ENCODE assay signal across 8 cellular contexts in genomic region chr9:92021785-92022541, GRCh38.
DNase-seq lines count a peak whose midpoint lies in the region; ATAC-seq, FAIRE-seq and TF ChIP-seq lines count a peak whose summit lies in the region.
"Not testable (repeated sequence)": the region's sequence is repeated elsewhere in the genome, so short reads cannot be mapped to it uniquely, and the experiment has no call there.

No MANE protein-coding gene starts in this region.

- H2BK15ac ChIP-seq in IMR-90 (ENCODE audit: low read depth, low read length): not testable (repeated sequence)

- H3K4me3 ChIP-seq in A673 (ENCODE audit: low read depth, low read length, poor library complexity, severe bottlenecking); IMR-90 (ENCODE audit: insufficient read depth, low read depth, low read length); K562; fibroblast of lung (replicated peaks in 1 of 4; ENCODE audit: control extremely low read depth in 1 of 4, insufficient read depth in 1 of 4, low read depth in 3 of 4, low read length in 4 of 4): not testable (repeated sequence)

- not testable (repeated sequence) for H3K79me1 ChIP-seq in IMR-90 (ENCODE audit: low read depth in 1 of 2, low read length in 2 of 2)

- H2AK9ac ChIP-seq in IMR-90 (replicated peaks; ENCODE audit: low read depth, low read length, poor library complexity): not testable (repeated sequence)

- not testable (repeated sequence) for H3K27me3 Mint-ChIP-seq in activated CD4-positive, alpha-beta T cell treated with anti-CD3 and anti-CD28 coated beads for 36 hours

- BruUV-seq in A673 (replicated peaks; lab: Mats Ljungman, UMichigan); IMR-90 (replicated peaks; lab: Mats Ljungman, UMichigan); K562 (replicated peaks; lab: Mats Ljungman, UMichigan): not testable (repeated sequence)

- H2BK20ac ChIP-seq in IMR-90 (ENCODE audit: low read depth, low read length): not testable (repeated sequence)

- not testable (repeated sequence) for H4K91ac ChIP-seq in IMR-90 (ENCODE audit: insufficient read depth, low read depth, low read length)

- H3K27ac Mint-ChIP-seq in activated CD4-positive, alpha-beta T cell treated with anti-CD3 and anti-CD28 coated beads for 36 hours: not testable (repeated sequence)

- H2AFZ ChIP-seq in IMR-90 (replicated peaks; ENCODE audit: low read length, poor library complexity); K562 (ENCODE audit: low read depth, low read length); fibroblast of lung (ENCODE audit: low read length): not testable (repeated sequence)

- H3K9me3 Mint-ChIP-seq in activated CD4-positive, alpha-beta T cell treated with anti-CD3 and anti-CD28 coated beads for 36 hours (ENCODE audit: low read depth): not testable (repeated sequence)

- peak; percentile 82 for FAIRE-seq in RCC 7860 (lab: Jason Lieb, UNC)
- FAIRE-seq in K562 (lab: Jason Lieb, UNC): not testable (repeated sequence)

- not testable (repeated sequence) for H4K8ac ChIP-seq in IMR-90 (ENCODE audit: low read depth in 2 of 2, low read length in 2 of 2)

- not testable (repeated sequence) for H3K79me2 ChIP-seq in K562 (ENCODE audit: control insufficient read depth, insufficient read depth, low read length); fibroblast of lung (ENCODE audit: control insufficient read depth, insufficient read depth, low read length)

- H3K27ac ChIP-seq in A673 (ENCODE audit: low read depth, low read length, poor library complexity, severe bottlenecking); IMR-90 (ENCODE audit: insufficient read depth, low read length); K562 (ENCODE audit: extremely low read depth, low read depth, low read length); fibroblast of lung (ENCODE audit: insufficient read depth, low read length): not testable (repeated sequence)

- DNase-seq in A673 (ENCODE audit: low spot score): peak; percentile 57
- DNase-seq in GM04504 (ENCODE audit: low read depth): peak; percentile 40
- peak; percentile 94 for DNase-seq in IMR-90
- peak; percentile 74 for DNase-seq in RCC 7860 (ENCODE audit: low spot score)
- DNase-seq in activated CD4-positive, alpha-beta T cell treated with anti-CD3 and anti-CD28 coated beads for 36 hours: peak; percentile 10
- peak in 1 of 4 experiments; percentile 52 for DNase-seq in K562 (ENCODE audit: extremely low read depth in 1 of 4, low spot score in 3 of 4)
- DNase-seq in fibroblast of lung (ENCODE audit: low read depth in 2 of 2): peak; percentile 87 to 89
- DNase-seq in kidney tubule cell (ENCODE audit: low spot score): peak; percentile 72

- not testable (repeated sequence) for H2BK120ac ChIP-seq in IMR-90 (ENCODE audit: low read depth, low read length)

- not testable (repeated sequence) for H4K5ac ChIP-seq in IMR-90 (ENCODE audit: low read depth, low read length)

- not testable (repeated sequence) for H3K18ac ChIP-seq in IMR-90 (ENCODE audit: low read depth, low read length)

- not testable (repeated sequence) for TF ChIP-seq CTCF in A673 (conservative IDR thresholded peaks at IDR 0.05; ENCODE audit: low read depth, low read length); IMR-90 (conservative IDR thresholded peaks at IDR 0.05; ENCODE audit: low read depth, low read length); K562 (IDR thresholded peaks at IDR 0.05 in 2 of 3, conservative IDR thresholded peaks at IDR 0.05 in 1 of 3; ENCODE audit: insufficient read depth in 2 of 3, low read depth in 1 of 3, low read length in 3 of 3); fibroblast of lung (conservative IDR thresholded peaks at IDR 0.05 in 1 of 2, IDR thresholded peaks at IDR 0.05 in 1 of 2; ENCODE audit: low read depth in 1 of 2, low read length in 2 of 2)

- H4K20me1 ChIP-seq in IMR-90 (ENCODE audit: insufficient read depth, low read length); K562 (replicated peaks; ENCODE audit: control insufficient read depth, insufficient read depth, low read length); fibroblast of lung (ENCODE audit: control insufficient read depth, extremely low read depth, insufficient read depth, low read length): not testable (repeated sequence)

- not testable (repeated sequence) for H3K4me3 Mint-ChIP-seq in activated CD4-positive, alpha-beta T cell treated with anti-CD3 and anti-CD28 coated beads for 36 hours

- H3K9ac ChIP-seq in IMR-90 (ENCODE audit: low read depth, low read length); K562 (ENCODE audit: insufficient read depth in 1 of 2, low read depth in 2 of 2, low read length in 2 of 2); fibroblast of lung (ENCODE audit: insufficient read depth, low read length): not testable (repeated sequence)

- not testable (repeated sequence) for H3K4me1 ChIP-seq in A673 (ENCODE audit: insufficient read depth, low read length, poor library complexity, severe bottlenecking); IMR-90 (ENCODE audit: control insufficient read depth, insufficient read depth, low read length); K562 (replicated peaks in 1 of 2; ENCODE audit: control insufficient read depth in 2 of 2, insufficient read depth in 2 of 2, low read length in 2 of 2); fibroblast of lung (ENCODE audit: control insufficient read depth, extremely low read depth, insufficient read depth, low read length)

- H3K56ac ChIP-seq in IMR-90 (ENCODE audit: extremely low read depth, insufficient read depth, low read length): not testable (repeated sequence)

- in situ Hi-C loops in IMR-90 (cut with MboI; ENCODE audit: low sequenced_read_pairs); K562 (cut with MboI): not testable (repeated sequence)

- WGBS in IMR-90 (ENCODE audit: extremely low coverage in 2 of 2, insufficient read length in 1 of 2), 2 experiments: no CpG with 5 or more reads among the region's 7 CpGs
- 6% methylated on average over 7 of the region's 7 CpGs for WGBS in K562 (ENCODE audit: insufficient coverage, low coverage, missing lambda C conversion rate)

- intact Hi-C loops in A673 (cut with micrococcal nuclease; ENCODE audit: unreplicated experiment); IMR-90 (cut with micrococcal nuclease); activated CD4-positive, alpha-beta T cell treated with anti-CD3 and anti-CD28 coated beads for 36 hours (cut with DNase I, micrococcal nuclease); K562 (cut with micrococcal nuclease): not testable (repeated sequence)

- not testable (repeated sequence) for H2BK5ac ChIP-seq in IMR-90 (ENCODE audit: low read depth, low read length, poor library complexity, severe bottlenecking)

- not testable (repeated sequence) for H3K4me2 ChIP-seq in IMR-90 (ENCODE audit: low read depth, low read length); K562 (ENCODE audit: insufficient read depth, low read length); fibroblast of lung (ENCODE audit: extremely low read depth, insufficient read depth, low read length)

- not testable (repeated sequence) for H3K9me1 ChIP-seq in IMR-90 (ENCODE audit: insufficient read depth, low read length); K562 (ENCODE audit: control insufficient read depth, insufficient read depth, low read length)

- H3K36me3 Mint-ChIP-seq in activated CD4-positive, alpha-beta T cell treated with anti-CD3 and anti-CD28 coated beads for 36 hours (ENCODE audit: low read depth): not testable (repeated sequence)

- not testable (repeated sequence) for H3K4me1 Mint-ChIP-seq in activated CD4-positive, alpha-beta T cell treated with anti-CD3 and anti-CD28 coated beads for 36 hours

- not testable (repeated sequence) for H3K4ac ChIP-seq in IMR-90 (ENCODE audit: low read depth, low read length)

- not testable (repeated sequence) for H3K27me3 ChIP-seq in A673 (replicated peaks; ENCODE audit: insufficient read depth, low read depth, low read length, poor library complexity); IMR-90 (ENCODE audit: control insufficient read depth, insufficient read depth, low read length); fibroblast of lung (ENCODE audit: control insufficient read depth, insufficient read depth, low read length)
- peaks cover 6 to 32% of the 10 kb centered on the region in 2 experiments; a peak in 3 of 5 replicates for H3K27me3 ChIP-seq in K562 (ENCODE audit: control insufficient read depth in 2 of 2, insufficient read depth in 2 of 2, low read length in 2 of 2)

- TF ChIP-seq POLR2A in IMR-90 (IDR thresholded peaks at IDR 0.05; ENCODE audit: low read depth, low read length); K562 (conservative IDR thresholded peaks at IDR 0.05): not testable (repeated sequence)

- H3K9me3 ChIP-seq in A673 (ENCODE audit: low read depth, low read length, poor library complexity, severe bottlenecking); IMR-90 (ENCODE audit: control insufficient read depth, insufficient read depth, low read length); K562 (replicated peaks; ENCODE audit: control insufficient read depth, insufficient read depth, low read depth, low read length); fibroblast of lung (ENCODE audit: control insufficient read depth, insufficient read depth, low read depth, low read length): not testable (repeated sequence)

- not testable (repeated sequence) for H2AK5ac ChIP-seq in IMR-90 (ENCODE audit: low read depth, low read length)

- ATAC-seq in IMR-90 (ENCODE audit: low read depth): peak; percentile 51
- peak; percentile 26 for ATAC-seq in activated CD4-positive, alpha-beta T cell treated with anti-CD3 and anti-CD28 coated beads for 36 hours
- peak; percentile 72 for ATAC-seq in K562

- POLR2A ChIA-PET in A673 (lab: Charles Lee; ENCODE audit: low non-redundant PET); IMR-90 (lab: Charles Lee; ENCODE audit: unreplicated experiment); activated CD4-positive, alpha-beta T cell treated with anti-CD3 and anti-CD28 coated beads for 36 hours (lab: Charles Lee); K562 (lab: Yijun Ruan, JAX): not testable (repeated sequence)

- H3K23ac ChIP-seq in IMR-90 (ENCODE audit: low read depth, low read length): not testable (repeated sequence)

- not testable (repeated sequence) for TF ChIP-seq RAD21 in IMR-90 (IDR thresholded peaks at IDR 0.05; ENCODE audit: low read length); K562 (CRISPR knock-in tag; conservative IDR thresholded peaks at IDR 0.05 in 1 of 2, IDR thresholded peaks at IDR 0.05 in 1 of 2)

- CTCF ChIA-PET in A673 (lab: Charles Lee); IMR-90 (lab: Yijun Ruan, JAX); activated CD4-positive, alpha-beta T cell treated with anti-CD3 and anti-CD28 coated beads for 36 hours (lab: Charles Lee): not testable (repeated sequence)
- CTCF ChIA-PET in K562 (lab: Yijun Ruan, JAX; ENCODE audit: low intra/inter-chr PET ratio): interaction anchor here (0.6 kb wide), 2 partner anchors 48 to 264 kb away, joined by 3 to 5 read pairs; no protein-coding TSS in a partner anchor

- H3K36me3 ChIP-seq in A673 (ENCODE audit: insufficient read depth, low read length, poor library complexity, severe bottlenecking); IMR-90 (ENCODE audit: control insufficient read depth, insufficient read depth, low read length); K562 (ENCODE audit: control insufficient read depth, insufficient read depth, low read length); fibroblast of lung (ENCODE audit: control insufficient read depth, insufficient read depth, low read length): not testable (repeated sequence)

- not testable (repeated sequence) for H3K14ac ChIP-seq in IMR-90 (replicated peaks; ENCODE audit: low read depth, low read length)

- dilution Hi-C loops in IMR-90 (cut with HindIII; ENCODE audit: low sequenced_read_pairs, unreplicated experiment): not testable (repeated sequence)

- TF ChIP-seq EP300 in K562 (IDR thresholded peaks at IDR 0.05; ENCODE audit: low read length): not testable (repeated sequence)
